In the genomic region with DNA sequence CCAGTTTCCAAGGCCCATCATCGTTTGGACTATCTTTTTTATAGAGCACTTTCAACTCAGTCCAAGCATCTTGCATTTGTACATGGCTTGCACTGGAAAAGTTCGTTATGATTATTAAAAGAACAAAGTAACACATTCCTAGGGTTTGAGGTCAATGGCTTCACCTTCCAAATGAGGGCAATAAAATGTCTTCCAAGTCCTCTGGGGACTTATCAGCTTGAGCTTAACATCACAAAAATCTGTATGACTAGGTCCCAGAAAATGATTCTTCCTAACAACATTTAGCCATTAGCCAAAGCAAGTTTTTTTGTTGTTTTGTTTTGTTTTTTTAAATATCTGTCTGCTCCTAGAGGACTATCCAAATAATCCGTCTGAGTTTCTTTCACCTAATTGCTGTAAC, we compare ENCODE assay signal across 23 cellular contexts.
A peak's percentile ranks its signal among the peaks of the same experiment; 100 is the strongest.
DNase-seq lines count a peak whose midpoint lies in the region; ATAC-seq, FAIRE-seq and TF ChIP-seq lines count a peak whose summit lies in the region.
"Had no signal": no experiment of that assay in that cellular context is flagged by ENCODE, and none has a peak within 500 bp of the region (broad histone marks: within the 10 kb centered on the region; RNA-seq: fewer than 3 reads in every experiment).

No MANE protein-coding gene starts in this region.

- no peaks in the 10 kb centered on the region for H3K79me2 ChIP-seq in hepatocyte

- no peak for TF ChIP-seq EP300 in A549 (IDR thresholded peaks at IDR 0.05)

- no peak for FAIRE-seq in A549 (lab: Jason Lieb, UNC)
- FAIRE-seq: GM12892 had no signal

- H4K20me1 ChIP-seq in hepatocyte (ENCODE audit: insufficient read depth, poor library complexity, severe bottlenecking): no peaks in the 10 kb centered on the region

- no peaks in the 10 kb centered on the region for H3K27me3 ChIP-seq in adipocyte (replicated peaks; ENCODE audit: control insufficient read depth, insufficient read depth, low read length)
- H3K27me3 ChIP-seq in hepatocyte: no peaks in the 10 kb centered on the region

- H3K9ac ChIP-seq in adipocyte (ENCODE audit: low read length): no peak overlapping the region

- H3K4me1 ChIP-seq in A549: peaks cover 17% of the 10 kb centered on the region
- H3K4me1 ChIP-seq in adipocyte (ENCODE audit: control insufficient read depth, insufficient read depth, low read length): peaks cover 39% of the 10 kb centered on the region
- H3K4me1 ChIP-seq in hepatocyte (ENCODE audit: insufficient read depth): peaks cover 26% of the 10 kb centered on the region
- H3K4me1 ChIP-seq: Caco-2 had no signal

- no peak overlapping the region for H2AFZ ChIP-seq in hepatocyte

- TF ChIP-seq RAD21 in A549 (conservative IDR thresholded peaks at IDR 0.05 in 1 of 2, IDR thresholded peaks at IDR 0.05 in 1 of 2): no peak

- CTCF ChIA-PET in A549 (lab: Yijun Ruan, JAX): no interaction called here

- no peaks in the 10 kb centered on the region for H3K9me2 ChIP-seq in hepatocyte (replicated peaks; ENCODE audit: insufficient read depth)

- no peak for TF ChIP-seq POLR2A in A549 (IDR thresholded peaks at IDR 0.05; ENCODE audit: low read length)

- H3K9me3 ChIP-seq in A549 (no peaks in the 10 kb centered on the region), adipocyte (ENCODE audit: control insufficient read depth, low read length) (no peaks in the 10 kb centered on the region), hepatocyte (ENCODE audit: low read depth) (no peaks in the 10 kb centered on the region)
- H3K9me3 ChIP-seq: Caco-2 had no signal

- DNase-seq in A549 (ENCODE audit: low read depth in 1 of 2, low spot score in 1 of 2) (no peak), EH (ENCODE audit: low read depth) (peak; percentile 35), adipocyte (ENCODE audit: low read depth) (no peak), hepatocyte (ENCODE audit: low spot score) (no peak), GM10266 (ENCODE audit: extremely low spot score) (no peak), NCI-H82 treated with DMSO at 0.1 percent for 48 hours (lab: John Stamatoyannopoulos, UW; ENCODE audit: unreplicated experiment) (no peak)
- DNase-seq: 8988T; Caco-2; CD8-positive, alpha-beta T cell; NCI-H1048; NCI-H1417; NCI-H1694; NCI-H2029 treated with DMSO at 0.1 percent for 48 hours; NCI-H446 treated with DMSO at 0.1 percent for 48 hours; NCI-H526 had no signal

- 61% methylated on average over 3 of the region's 3 CpGs for WGBS in A549 (ENCODE audit: missing lambda C conversion rate)
- WGBS in hepatocyte (ENCODE audit: low lambda C conversion rate, missing lambda C conversion rate): 53% methylated on average over 3 of the region's 3 CpGs

- POLR2A ChIA-PET in A549 (lab: Yijun Ruan, JAX): no interaction called here

- H3K4me3 ChIP-seq in A549 (no peak overlapping the region), adipocyte (ENCODE audit: low read length) (peak overlapping the region; percentile 17), hepatocyte (no peak overlapping the region)
- H3K4me3 ChIP-seq: SK-N-MC had no signal

- peak overlapping the region; percentile 7 to 48; a peak in 1 of 6 replicates for H3K27ac ChIP-seq in A549
- peak overlapping the region; percentile 29 for H3K27ac ChIP-seq in hepatocyte
- H3K27ac ChIP-seq: C4-2B, RWPE1, SK-N-MC had no signal

- no peak overlapping the region for H3K4me2 ChIP-seq in A549
- H3K4me2 ChIP-seq in hepatocyte: no peak overlapping the region

- no peak for TF ChIP-seq CTCF in A549 (IDR thresholded peaks at IDR 0.05)
- TF ChIP-seq CTCF in hepatocyte (IDR thresholded peaks at IDR 0.05; ENCODE audit: poor library complexity): no peak
- no peak for TF ChIP-seq CTCF in GM10266 (IDR thresholded peaks at IDR 0.05; ENCODE audit: control insufficient read depth, insufficient read depth, low read depth, missing control alignments)

- H3K36me3 ChIP-seq in adipocyte (ENCODE audit: control insufficient read depth, insufficient read depth, low read length, severe bottlenecking): no peaks in the 10 kb centered on the region
- no peaks in the 10 kb centered on the region for H3K36me3 ChIP-seq in hepatocyte (replicated peaks; ENCODE audit: insufficient read depth, low read depth)

- ATAC-seq in A549 (no peak), HG02610 (IDR thresholded peaks at IDR 0.05; ENCODE audit: unreplicated experiment) (no peak), HG02973 (IDR thresholded peaks at IDR 0.05; ENCODE audit: unreplicated experiment) (no peak)
- ATAC-seq: CD8-positive, alpha-beta T cell; HCT116; Panc1 had no signal

TF ChIP-seq in A549, 52 proteins besides CTCF, POLR2A, EP300 and RAD21:
- TF ChIP-seq RARB (CRISPR knock-in tag; IDR thresholded peaks at IDR 0.05) (no peak), HOXB5 (CRISPR knock-in tag; IDR thresholded peaks at IDR 0.05) (no peak), CHD2 (IDR thresholded peaks at IDR 0.05; ENCODE audit: low read length, partially characterized antibody) (no peak), PBX3 (IDR thresholded peaks at IDR 0.05) (no peak), MAFK (IDR thresholded peaks at IDR 0.05; ENCODE audit: partially characterized antibody) (no peak), CBX2 (IDR thresholded peaks at IDR 0.05; ENCODE audit: borderline replicate concordance, low read depth) (no peak)
- TF ChIP-seq, protein P1, sequence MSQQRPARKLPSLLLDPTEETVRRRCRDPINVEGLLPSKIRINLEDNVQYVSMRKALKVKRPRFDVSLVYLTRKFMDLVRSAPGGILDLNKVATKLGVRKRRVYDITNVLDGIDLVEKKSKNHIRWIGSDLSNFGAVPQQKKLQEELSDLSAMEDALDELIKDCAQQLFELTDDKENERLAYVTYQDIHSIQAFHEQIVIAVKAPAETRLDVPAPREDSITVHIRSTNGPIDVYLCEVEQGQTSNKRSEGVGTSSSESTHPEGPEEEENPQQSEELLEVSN (IDR thresholded peaks at IDR 0.05; ENCODE audit: borderline replicate concordance, low read depth): no peak
- TF ChIP-seq, protein P2, sequence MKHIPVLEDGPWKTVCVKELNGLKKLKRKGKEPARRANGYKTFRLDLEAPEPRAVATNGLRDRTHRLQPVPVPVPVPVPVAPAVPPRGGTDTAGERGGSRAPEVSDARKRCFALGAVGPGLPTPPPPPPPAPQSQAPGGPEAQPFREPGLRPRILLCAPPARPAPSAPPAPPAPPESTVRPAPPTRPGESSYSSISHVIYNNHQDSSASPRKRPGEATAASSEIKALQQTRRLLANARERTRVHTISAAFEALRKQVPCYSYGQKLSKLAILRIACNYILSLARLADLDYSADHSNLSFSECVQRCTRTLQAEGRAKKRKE (CRISPR knock-in tag; IDR thresholded peaks at IDR 0.05; ENCODE audit: low read depth): no peak
TF ChIP-seq in A549: peak in this region for 0.
